ENCODE assay signal across 8 cellular contexts in the genomic region with DNA sequence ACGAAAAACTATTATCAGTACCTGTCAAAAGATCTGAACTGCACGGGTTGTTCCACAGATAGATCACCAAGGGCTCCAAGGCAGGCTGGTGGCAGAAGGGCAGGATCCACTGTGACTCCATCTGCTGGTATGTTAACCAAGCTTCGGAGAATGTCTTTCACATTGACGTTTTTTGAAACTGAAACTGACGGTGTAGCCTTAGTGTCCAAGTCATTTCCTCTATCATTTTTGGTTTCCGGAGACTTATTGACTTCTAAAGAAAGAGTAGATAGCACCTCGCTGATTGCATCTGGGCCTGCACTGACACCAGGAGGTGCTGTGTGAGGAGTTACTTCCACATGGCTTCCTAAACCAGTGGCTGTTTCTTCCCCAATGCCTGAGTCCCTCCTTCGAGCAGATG.
DNase-seq lines count a peak whose midpoint lies in the region; ATAC-seq lines count a peak whose summit lies in the region.

No MANE protein-coding gene starts in this region.

- no peaks in the 10 kb centered on the region for H3K27me3 Mint-ChIP-seq in activated CD4-positive, alpha-beta memory T cell treated with anti-CD3 and anti-CD28 coated beads, Interleukin-2, amount 10 ng/mL, durations not matched to agents 7 days and 5 days

- ATAC-seq in GM19324 (IDR thresholded peaks at IDR 0.05; ENCODE audit: low FRiP score, unreplicated experiment) (peak; percentile 89), HG03108 (IDR thresholded peaks at IDR 0.05; ENCODE audit: unreplicated experiment) (peak; percentile 90)

- CTCF ChIA-PET in activated CD4-positive, alpha-beta memory T cell treated with anti-CD3 and anti-CD28 coated beads, Interleukin-2, amount 10 ng/mL, durations not matched to agents 7 days and 5 days (lab: Charles Lee), result interaction anchor here (0.7 to 4.4 kb wide), 15 partner anchors 9 to 532 kb away, joined by 3 to 23 read pairs (median 4); no protein-coding TSS in a partner anchor

- DNase-seq in activated CD4-positive, alpha-beta memory T cell treated with anti-CD3 and anti-CD28 coated beads, Interleukin-2, amount 10 ng/mL, durations not matched to agents 7 days and 5 days, result peak; percentile 76
- peak; percentile 13 to 20 for DNase-seq in stimulated activated CD4-positive, alpha-beta T cell treated with anti-CD3 and anti-CD28 coated beads, Interleukin-15, amount 100 ng/mL, for 48 hours (ENCODE audit: low read depth in 2 of 2)
- DNase-seq in DMS 273 treated with DMSO at 0.1 percent for 48 hours (lab: John Stamatoyannopoulos, UW) (no peak), NCI-H510A treated with DMSO at 0.1 percent for 48 hours (lab: John Stamatoyannopoulos, UW) (no peak), NCI-H187 treated with DMSO at 0.1 percent for 48 hours (lab: John Stamatoyannopoulos, UW) (no peak), SKM-1 (lab: John Stamatoyannopoulos, UW; ENCODE audit: unreplicated experiment) (no peak)

- peak overlapping the region; percentile 70 for H3K4me3 Mint-ChIP-seq in activated CD4-positive, alpha-beta memory T cell treated with anti-CD3 and anti-CD28 coated beads, Interleukin-2, amount 10 ng/mL, durations not matched to agents 7 days and 5 days

- POLR2A ChIA-PET in activated CD4-positive, alpha-beta memory T cell treated with anti-CD3 and anti-CD28 coated beads, Interleukin-2, amount 10 ng/mL, durations not matched to agents 7 days and 5 days (lab: Charles Lee), result interaction anchor here (0.9 to 1.3 kb wide), 2 partner anchors 9 to 39 kb away, joined by 3 read pairs; no protein-coding TSS in a partner anchor

- H3K4me1 Mint-ChIP-seq in activated CD4-positive, alpha-beta memory T cell treated with anti-CD3 and anti-CD28 coated beads, Interleukin-2, amount 10 ng/mL, durations not matched to agents 7 days and 5 days, result peaks cover 32% of the 10 kb centered on the region

- peaks cover 60% of the 10 kb centered on the region for H3K36me3 Mint-ChIP-seq in activated CD4-positive, alpha-beta memory T cell treated with anti-CD3 and anti-CD28 coated beads, Interleukin-2, amount 10 ng/mL, durations not matched to agents 7 days and 5 days (ENCODE audit: low read depth)

- H3K27ac Mint-ChIP-seq in activated CD4-positive, alpha-beta memory T cell treated with anti-CD3 and anti-CD28 coated beads, Interleukin-2, amount 10 ng/mL, durations not matched to agents 7 days and 5 days, result peak overlapping the region; percentile 91

- no peaks in the 10 kb centered on the region for H3K9me3 Mint-ChIP-seq in activated CD4-positive, alpha-beta memory T cell treated with anti-CD3 and anti-CD28 coated beads, Interleukin-2, amount 10 ng/mL, durations not matched to agents 7 days and 5 days

Comparison
In these comparisons a context has a peak if more than half of its experiments do, and no peak if none do; other contexts are left out.
1. DNase-seq: peak in activated CD4-positive, alpha-beta memory T cell treated with anti-CD3 and anti-CD28 coated beads, Interleukin-2, amount 10 ng/mL, durations not matched to agents 7 days and 5 days (single experiment) and stimulated activated CD4-positive, alpha-beta T cell treated with anti-CD3 and anti-CD28 coated beads, Interleukin-15, amount 100 ng/mL, for 48 hours (2 of 2); none in DMS 273 treated with DMSO at 0.1 percent for 48 hours (single experiment), NCI-H510A treated with DMSO at 0.1 percent for 48 hours (single experiment), NCI-H187 treated with DMSO at 0.1 percent for 48 hours (single experiment) and SKM-1 (single experiment).